24 cellular contexts compared by ENCODE assay signal in genomic region chr17:31289790-31290189, GRCh38. TPM values are rescaled to one million over a fixed set of nuclear protein-coding genes. Genes with fewer than 3 reads are reported as not detected.
DNase-seq lines count a peak whose midpoint lies in the region; ATAC-seq, FAIRE-seq and TF ChIP-seq lines count a peak whose summit lies in the region.
"Had no signal": no experiment of that assay in that cellular context is flagged by ENCODE, and none has a peak within 500 bp of the region (broad histone marks: within the 10 kb centered on the region; RNA-seq: fewer than 3 reads in every experiment).

No MANE protein-coding gene starts in this region.

- H3K9me3 ChIP-seq in smooth muscle cell (replicated peaks; ENCODE audit: low read depth), result no peaks in the 10 kb centered on the region
- H3K9me3 ChIP-seq: BLaER1 had no signal

- H3K4me3 ChIP-seq in HL-60 (replicated peaks; ENCODE audit: insufficient read depth, low read length) (no peak overlapping the region), fibroblast of mammary gland (ENCODE audit: control insufficient read depth, low read depth, low read length) (no peak overlapping the region), smooth muscle cell (no peak overlapping the region)
- H3K4me3 ChIP-seq: BLaER1 had no signal

- no peaks in the 10 kb centered on the region for H3K4me1 ChIP-seq in smooth muscle cell (ENCODE audit: low read depth)
- H3K4me1 ChIP-seq: BLaER1 had no signal

- H3K36me3 Mint-ChIP-seq in naive thymus-derived CD8-positive, alpha-beta T cell, result no peaks in the 10 kb centered on the region
- H3K36me3 Mint-ChIP-seq: CD8-positive, alpha-beta memory T cell had no signal

- TF ChIP-seq CTCF in HL-60 (IDR thresholded peaks at IDR 0.05; ENCODE audit: insufficient read depth, low read length), result no peak
- TF ChIP-seq CTCF in fibroblast of mammary gland (conservative IDR thresholded peaks at IDR 0.05; ENCODE audit: control insufficient read depth, insufficient read depth, low read depth, low read length), result no peak
- no peak for TF ChIP-seq CTCF in smooth muscle cell (IDR thresholded peaks at IDR 0.05; ENCODE audit: borderline replicate concordance, insufficient read depth, poor library complexity, severe bottlenecking)

- peak; percentile 50 for DNase-seq in EH (ENCODE audit: low read depth)
- no peak for DNase-seq in HL-60 (ENCODE audit: low read depth in 1 of 2, low spot score in 1 of 2)
- peak; percentile 37 for DNase-seq in fibroblast of mammary gland (ENCODE audit: low read depth)
- DNase-seq in NOMO-1 treated with DMSO at 0.1 percent for 48 hours (lab: John Stamatoyannopoulos, UW; ENCODE audit: unreplicated experiment), result no peak
- DNase-seq in naive thymus-derived CD8-positive, alpha-beta T cell, result no peak
- no peak for DNase-seq in smooth muscle cell (lab: John Stamatoyannopoulos, UW; ENCODE audit: unreplicated experiment)
- DNase-seq in kidney glomerular epithelial cell (lab: John Stamatoyannopoulos, UW), result no peak
- DNase-seq: CD8-positive, alpha-beta memory T cell; DMS79; GDM1; KBM-7; NCI-H1417; NCI-H187 treated with DMSO at 0.1 percent for 48 hours; NCI-H2227 treated with DMSO at 0.1 percent for 48 hours; NCI-H510A treated with DMSO at 0.1 percent for 48 hours; NCI-H82; RPMI8226 had no signal

- peak; percentile 3 for FAIRE-seq in A204.1 (lab: Jason Lieb, UNC)
- FAIRE-seq: D721Med, GM19239, HepG2 had no signal

- H3K36me3 ChIP-seq in smooth muscle cell (ENCODE audit: low read depth), result no peaks in the 10 kb centered on the region

- no peak for ATAC-seq in naive thymus-derived CD8-positive, alpha-beta T cell
- ATAC-seq: HCT116, HepG2 had no signal

- H3F3A ChIP-seq in smooth muscle cell (ENCODE audit: low read depth), result no peaks in the 10 kb centered on the region

- H3K4me2 ChIP-seq in smooth muscle cell, result no peak overlapping the region
- H3K4me2 ChIP-seq: BLaER1 had no signal

- H3K27ac ChIP-seq in HL-60 (replicated peaks) (peak overlapping the region; percentile 0; the same call in 1 of the 2 replicates), smooth muscle cell (ENCODE audit: low read depth) (no peak overlapping the region)
- H3K27ac ChIP-seq: BLaER1 had no signal

- no peaks in the 10 kb centered on the region for H3K79me2 ChIP-seq in smooth muscle cell (ENCODE audit: low read depth)

- H3K9ac ChIP-seq in smooth muscle cell (ENCODE audit: low read depth), result no peak overlapping the region
- H3K9ac ChIP-seq: BLaER1 had no signal

- no peaks in the 10 kb centered on the region for H3K27me3 Mint-ChIP-seq in naive thymus-derived CD8-positive, alpha-beta T cell

- H3K9me3 Mint-ChIP-seq in naive thymus-derived CD8-positive, alpha-beta T cell, result no peaks in the 10 kb centered on the region
- H3K9me3 Mint-ChIP-seq: CD8-positive, alpha-beta memory T cell had no signal

- peak overlapping the region in 2 of 10 donors; percentile 37 to 54 for H3K27ac Mint-ChIP-seq in naive thymus-derived CD8-positive, alpha-beta T cell

- H3K27me3 ChIP-seq in HL-60 (ENCODE audit: insufficient read depth, poor library complexity, severe bottlenecking) (no peaks in the 10 kb centered on the region), smooth muscle cell (ENCODE audit: low read depth) (no peaks in the 10 kb centered on the region)
- H3K27me3 ChIP-seq: BLaER1 had no signal

- 95% methylated on average over 3 of the region's 3 CpGs for WGBS in smooth muscle cell (ENCODE audit: low lambda C conversion rate)

- H4K20me1 ChIP-seq in smooth muscle cell (ENCODE audit: low read depth), result peaks cover 15% of the 10 kb centered on the region
- H4K20me1 ChIP-seq: BLaER1 had no signal

- POLR2A ChIA-PET in naive thymus-derived CD8-positive, alpha-beta T cell (lab: Charles Lee), result no interaction called here

- H3K4me3 Mint-ChIP-seq in naive thymus-derived CD8-positive, alpha-beta T cell, result peak overlapping the region in 2 of 10 donors; percentile 44 to 57
- H3K4me3 Mint-ChIP-seq: CD8-positive, alpha-beta memory T cell had no signal

- peaks cover 9 to 27% (median 19%) of the 10 kb centered on the region in 4 donors for H3K4me1 Mint-ChIP-seq in naive thymus-derived CD8-positive, alpha-beta T cell

- H2AFZ ChIP-seq in smooth muscle cell (ENCODE audit: low read depth), result no peak overlapping the region

RNA-seq across cellular contexts. Expression of gene OMG, which starts 7.2 kb away (rescaled TPM):
- 1 to 10 TPM in 1 of 2 experiments, under 1 TPM in 1; 0.70 to 1.3 TPM for total RNA-seq in naive thymus-derived CD8-positive, alpha-beta T cell
- polyA plus RNA-seq in naive thymus-derived CD8-positive, alpha-beta T cell, result not detected
- total RNA-seq in smooth muscle cell, result not detected in 2 replicates
- 0.57 and 1.3 TPM in 2 replicates for polyA plus RNA-seq in smooth muscle cell
- total RNA-seq: A172, HepG2 had no signal
- polyA plus RNA-seq: CD8-positive, alpha-beta memory T cell; HepG2 had no signal

RNA-seq across cellular contexts. Expression of gene EVI2B, which starts 24.1 kb away (rescaled TPM):
- 100 to 1,000 TPM; 146 to 159 TPM for total RNA-seq in naive thymus-derived CD8-positive, alpha-beta T cell
- polyA plus RNA-seq in naive thymus-derived CD8-positive, alpha-beta T cell, result 10 to 100 TPM; 69.5 to 82.1 (median 79.7) TPM
- total RNA-seq in smooth muscle cell, result not detected in 2 replicates
- 0.33 TPM in 1 of 2 replicates, not detected in the other for polyA plus RNA-seq in smooth muscle cell
- total RNA-seq: HepG2 had no signal
- polyA plus RNA-seq: HepG2 had no signal

RNA-seq across cellular contexts. Expression of gene EVI2A, which starts 31.6 kb away (rescaled TPM):
- 100 to 1,000 TPM; 113 to 119 TPM for total RNA-seq in naive thymus-derived CD8-positive, alpha-beta T cell
- polyA plus RNA-seq in naive thymus-derived CD8-positive, alpha-beta T cell, result 10 to 100 TPM; 44.3 to 57.0 (median 53.3) TPM
- total RNA-seq in smooth muscle cell, result not detected in 2 replicates
- polyA plus RNA-seq in smooth muscle cell, result 0.33 and 0.44 TPM in 2 replicates
- total RNA-seq: HepG2 had no signal
- polyA plus RNA-seq: HepG2 had no signal

Comparison
In these comparisons a context has a peak if more than half of its experiments do, and no peak if none do; other contexts are left out.
1. DNase-seq: peak in EH (single experiment) and fibroblast of mammary gland (single experiment); none in HL-60 (0 of 2), NOMO-1 treated with DMSO at 0.1 percent for 48 hours (single experiment), naive thymus-derived CD8-positive, alpha-beta T cell (0 of 10), smooth muscle cell (single experiment) and kidney glomerular epithelial cell (single experiment).
2. RNA of gene EVI2B, which starts 24.1 kb away (total RNA-seq): 146 to 159 TPM in naive thymus-derived CD8-positive, alpha-beta T cell; not detected in smooth muscle cell; every median in the first group is over 100 times any median in the second.
3. RNA of gene EVI2A, which starts 31.6 kb away (total RNA-seq): 113 to 119 TPM in naive thymus-derived CD8-positive, alpha-beta T cell; not detected in smooth muscle cell; every median in the first group is over 100 times any median in the second.